16 cellular contexts compared by ENCODE assay signal in genomic region chr12:122643207-122643805, GRCh38. TPM values are rescaled to one million over a fixed set of nuclear protein-coding genes. Genes with fewer than 3 reads are reported as not detected.
A peak's percentile ranks its signal among the peaks of the same experiment; 100 is the strongest.
DNase-seq lines count a peak whose midpoint lies in the region; ATAC-seq, FAIRE-seq and TF ChIP-seq lines count a peak whose summit lies in the region.
"Had no signal": no experiment of that assay in that cellular context is flagged by ENCODE, and none has a peak within 500 bp of the region (broad histone marks: within the 10 kb centered on the region; RNA-seq: fewer than 3 reads in every experiment).

No MANE protein-coding gene starts in this region.

- TF ChIP-seq RAD21 in HepG2 (CRISPR knock-in tag; IDR thresholded peaks at IDR 0.05), result no peak

- peaks cover 10% of the 10 kb centered on the region for H3K4me1 ChIP-seq in HepG2 (ENCODE audit: insufficient read depth, low read length)
- H3K4me1 ChIP-seq in right lobe of liver, result no peaks in the 10 kb centered on the region
- peaks cover 15% of the 10 kb centered on the region for H3K4me1 ChIP-seq in ectodermal cell (ENCODE audit: control insufficient read depth, insufficient read depth, low read length)
- H3K4me1 ChIP-seq in smooth muscle cell (ENCODE audit: low read depth), result peaks cover 17% of the 10 kb centered on the region
- H3K4me1 ChIP-seq in esophagus muscularis mucosa, result no peaks in the 10 kb centered on the region
- H3K4me1 ChIP-seq: Caco-2 had no signal

- CTCF ChIA-PET in HepG2 (lab: Yijun Ruan, JAX; ENCODE audit: low intra/inter-chr PET ratio, low total read pairs), result no interaction called here

- no peak overlapping the region for H3K9ac ChIP-seq in HepG2 (ENCODE audit: insufficient read depth, low read depth, low read length)
- H3K9ac ChIP-seq in smooth muscle cell (ENCODE audit: low read depth), result no peak overlapping the region

- H3K36me3 ChIP-seq in HepG2 (replicated peaks in 1 of 2; ENCODE audit: control insufficient read depth in 1 of 2, insufficient read depth in 2 of 2, low read length in 2 of 2), result no peaks in the 10 kb centered on the region
- H3K36me3 ChIP-seq in right lobe of liver, result no peaks in the 10 kb centered on the region
- H3K36me3 ChIP-seq in ectodermal cell (ENCODE audit: control insufficient read depth, insufficient read depth, low read length), result no peaks in the 10 kb centered on the region
- no peaks in the 10 kb centered on the region for H3K36me3 ChIP-seq in smooth muscle cell (ENCODE audit: low read depth)
- no peaks in the 10 kb centered on the region for H3K36me3 ChIP-seq in esophagus muscularis mucosa

- peaks cover 4% of the 10 kb centered on the region for H3K9me3 Mint-ChIP-seq in mesothelial cell of epicardium
- no peaks in the 10 kb centered on the region for H3K9me3 Mint-ChIP-seq in chondrocyte (ENCODE audit: low read depth)

- TF ChIP-seq EP300 in HepG2 (IDR thresholded peaks at IDR 0.05; ENCODE audit: low read depth in 2 of 2, low read length in 2 of 2) (no peak), HepG2 (CRISPR knock-in tag; IDR thresholded peaks at IDR 0.05; ENCODE audit: borderline replicate concordance) (no peak), esophagus muscularis mucosa (IDR thresholded peaks at IDR 0.05) (no peak)

- no peaks in the 10 kb centered on the region for H3K79me2 ChIP-seq in HepG2 (ENCODE audit: insufficient read depth, low read length)
- H3K79me2 ChIP-seq in smooth muscle cell (ENCODE audit: low read depth), result no peaks in the 10 kb centered on the region

- 92% methylated on average over 7 of the region's 7 CpGs for WGBS in HepG2 (ENCODE audit: low lambda C conversion rate)
- WGBS in right lobe of liver (ENCODE audit: insufficient coverage, low coverage, low lambda C conversion rate, missing lambda C conversion rate), result 83% methylated on average over 4 of the region's 7 CpGs
- WGBS in ectodermal cell, 2 experiments, result 90 to 93% methylated on average over 5 to 7 of the region's 7 CpGs
- WGBS in smooth muscle cell (ENCODE audit: low lambda C conversion rate), result 93% methylated on average over 7 of the region's 7 CpGs
- 82% methylated on average over 7 of the region's 7 CpGs for WGBS in esophagus muscularis mucosa

- ATAC-seq in HepG2 (no peak), right lobe of liver (no peak)

- FAIRE-seq in HepG2 (lab: Jason Lieb, UNC), result no peak
- FAIRE-seq: A204.1 had no signal

- TF ChIP-seq CTCF in HepG2 (CRISPR knock-in tag; IDR thresholded peaks at IDR 0.05) (no peak), right lobe of liver (IDR thresholded peaks at IDR 0.05) (no peak), mesothelial cell of epicardium (IDR thresholded peaks at IDR 0.05; ENCODE audit: unreplicated experiment) (no peak), smooth muscle cell (IDR thresholded peaks at IDR 0.05; ENCODE audit: borderline replicate concordance, insufficient read depth, poor library complexity, severe bottlenecking) (no peak), esophagus muscularis mucosa (IDR thresholded peaks at IDR 0.05) (no peak), chondrocyte (IDR thresholded peaks at IDR 0.05) (no peak)

- no peaks in the 10 kb centered on the region for H3K27me3 Mint-ChIP-seq in mesothelial cell of epicardium (ENCODE audit: low read depth)
- no peaks in the 10 kb centered on the region for H3K27me3 Mint-ChIP-seq in chondrocyte (ENCODE audit: low read depth)

- peak; percentile 12 for DNase-seq in HepG2 (ENCODE audit: low spot score)
- no peak for DNase-seq in right lobe of liver
- no peak for DNase-seq in mesothelial cell of epicardium (ENCODE audit: low spot score in 2 of 2, unreplicated experiment in 2 of 2)
- DNase-seq in smooth muscle cell (lab: John Stamatoyannopoulos, UW; ENCODE audit: unreplicated experiment), result no peak
- DNase-seq in NCI-H128 (lab: John Stamatoyannopoulos, UW; ENCODE audit: unreplicated experiment), result no peak
- DNase-seq in esophagus muscularis mucosa (ENCODE audit: extremely low spot score), result no peak
- no peak for DNase-seq in chondrocyte (ENCODE audit: low spot score)
- DNase-seq: Caco-2, H7, MM.1S, NCI-H1417, NCI-H2029 treated with DMSO at 0.1 percent for 48 hours, NCI-H524, OCI-M1 had no signal

- H2AFZ ChIP-seq in HepG2 (ENCODE audit: low read length) (no peak overlapping the region), smooth muscle cell (ENCODE audit: low read depth) (peak overlapping the region; percentile 49)

- H3K27ac Mint-ChIP-seq in mesothelial cell of epicardium, result peak overlapping the region; percentile 25
- H3K27ac Mint-ChIP-seq in chondrocyte (ENCODE audit: unreplicated experiment), result no peak overlapping the region

- H3K36me3 Mint-ChIP-seq in mesothelial cell of epicardium (no peaks in the 10 kb centered on the region), chondrocyte (ENCODE audit: low read depth) (no peaks in the 10 kb centered on the region)

- H3K4me3 ChIP-seq in HepG2 (replicated peaks in 1 of 3; ENCODE audit: insufficient read depth in 1 of 3, low read depth in 2 of 3, low read length in 3 of 3), result no peak overlapping the region
- no peak overlapping the region for H3K4me3 ChIP-seq in right lobe of liver
- no peak overlapping the region for H3K4me3 ChIP-seq in ectodermal cell (ENCODE audit: insufficient read depth, low read depth, low read length)
- no peak overlapping the region for H3K4me3 ChIP-seq in smooth muscle cell
- H3K4me3 ChIP-seq in esophagus muscularis mucosa, result no peak overlapping the region

- H3K4me3 Mint-ChIP-seq in mesothelial cell of epicardium (no peak overlapping the region), chondrocyte (ENCODE audit: unreplicated experiment) (no peak overlapping the region)

- H3K27ac ChIP-seq in HepG2 (ENCODE audit: extremely low read length, insufficient read depth, low read length) (no peak overlapping the region), right lobe of liver (no peak overlapping the region), ectodermal cell (ENCODE audit: insufficient read depth, low read depth, low read length, poor library complexity, severe bottlenecking) (peak overlapping the region; percentile 16), smooth muscle cell (ENCODE audit: low read depth) (no peak overlapping the region), esophagus muscularis mucosa (replicated peaks in 1 of 4) (no peak overlapping the region)

- H3K4me2 ChIP-seq in HepG2 (ENCODE audit: low read depth, low read length) (no peak overlapping the region), smooth muscle cell (no peak overlapping the region)

- H4K20me1 ChIP-seq in HepG2 (ENCODE audit: insufficient read depth, low read length) (no peaks in the 10 kb centered on the region), smooth muscle cell (ENCODE audit: low read depth) (no peaks in the 10 kb centered on the region)

- in situ Hi-C loops in HepG2 (cut with HindIII; ENCODE audit: extremely low pct_ligation_motif_present, low pct_unique_long_range_greater_than_20kb), result no loop called here

- no TSS peak for BruUV-seq in HepG2 (replicated peaks; lab: Mats Ljungman, UMichigan)

- H3F3A ChIP-seq in smooth muscle cell (ENCODE audit: low read depth), result no peaks in the 10 kb centered on the region

- intact Hi-C loops in HepG2 (cut with micrococcal nuclease; ENCODE audit: unreplicated experiment), result no loop called here
- intact Hi-C loops in right lobe of liver (cut with DNase I), result no loop called here
- intact Hi-C loops in esophagus muscularis mucosa (cut with DNase I), result no loop called here

- H3K9me3 ChIP-seq in HepG2 (ENCODE audit: low read length) (no peaks in the 10 kb centered on the region), right lobe of liver (no peaks in the 10 kb centered on the region), ectodermal cell (ENCODE audit: control insufficient read depth, low read length) (no peaks in the 10 kb centered on the region), smooth muscle cell (replicated peaks; ENCODE audit: low read depth) (no peaks in the 10 kb centered on the region), esophagus muscularis mucosa (no peaks in the 10 kb centered on the region)
- H3K9me3 ChIP-seq: Caco-2 had no signal

- peaks cover 15% of the 10 kb centered on the region for H3K4me1 Mint-ChIP-seq in mesothelial cell of epicardium
- no peaks in the 10 kb centered on the region for H3K4me1 Mint-ChIP-seq in chondrocyte (ENCODE audit: low read depth)

- H3K27me3 ChIP-seq in HepG2 (ENCODE audit: control insufficient read depth in 1 of 2, insufficient read depth in 2 of 2, low read length in 2 of 2) (no peaks in the 10 kb centered on the region), right lobe of liver (no peaks in the 10 kb centered on the region), ectodermal cell (ENCODE audit: control insufficient read depth, insufficient read depth, low read length, poor library complexity, severe bottlenecking) (no peaks in the 10 kb centered on the region), smooth muscle cell (ENCODE audit: low read depth) (no peaks in the 10 kb centered on the region), esophagus muscularis mucosa (no peaks in the 10 kb centered on the region)

- no peak for TF ChIP-seq POLR2A in HepG2 (IDR thresholded peaks at IDR 0.05; ENCODE audit: insufficient read depth in 1 of 2, low read depth in 2 of 2, low read length in 2 of 2)
- no peak for TF ChIP-seq POLR2A in right lobe of liver (IDR thresholded peaks at IDR 0.05)
- TF ChIP-seq POLR2A in esophagus muscularis mucosa (IDR thresholded peaks at IDR 0.05; ENCODE audit: low read depth), result no peak

- POLR2A ChIA-PET in HepG2 (lab: Yijun Ruan, JAX), result no interaction called here

RNA-seq across cellular contexts. Expression of gene HCAR2, which starts 59.9 kb away (rescaled TPM):
- total RNA-seq in HepG2 (2016; rRNA removed; fragmentation: Illumina TruSeq; extraction: Trizol) (0.09 TPM in 1 of 2 replicates, not detected in the other), right lobe of liver (1 to 10 TPM in 1 of 6 experiments, under 1 TPM in 3, not detected in 2; 0.14 to 4.5 (median 0.41) TPM), mesothelial cell of epicardium (8.4 to 11.1 TPM (median 10.9 TPM) in 3 replicates), smooth muscle cell (0.85 and 2.0 TPM in 2 replicates), esophagus muscularis mucosa (not detected), chondrocyte (not detected in 3 replicates)
- not detected in 2 replicates for total RNA-seq in HepG2 (2016; cell fraction: cytosol; rRNA removed; fragmentation: Illumina TruSeq; extraction: Trizol; ENCODE audit: low read depth)
- 0.09 TPM in 1 of 2 replicates, not detected in the other for total RNA-seq in HepG2 (2016; cell fraction: insoluble cytoplasmic fraction; rRNA removed; fragmentation: Illumina TruSeq; extraction: Trizol)
- not detected in 2 replicates for total RNA-seq in HepG2 (2016; cell fraction: membrane; rRNA removed; fragmentation: Illumina TruSeq; extraction: Trizol)
- total RNA-seq in HepG2 (2016; cell fraction: nucleus; rRNA removed; fragmentation: Illumina TruSeq; extraction: Trizol), result not detected in 2 replicates
- polyA plus RNA-seq in HepG2 (2011; rRNA removed) (5.6 and 9.2 TPM in 2 replicates), smooth muscle cell (0.63 and 1.8 TPM in 2 replicates)
- polyA plus RNA-seq in HepG2 (2011; cell fraction: cytosol; rRNA removed), result 4.4 and 5.5 TPM in 2 replicates
- 2.0 and 3.7 TPM in 2 replicates for polyA plus RNA-seq in HepG2 (2011; cell fraction: nucleus; rRNA removed)
- 1.7 and 2.1 TPM in 2 replicates for polyA plus RNA-seq in HepG2 (2012)
- not detected in 2 replicates for polyA plus RNA-seq in HepG2 (2016; cell fraction: cytosol; fragmentation: Illumina TruSeq; extraction: Trizol; ENCODE audit: low read depth)
- polyA plus RNA-seq in HepG2 (2016; cell fraction: insoluble cytoplasmic fraction; fragmentation: Illumina TruSeq; extraction: Trizol; ENCODE audit: low read depth), result 0.11 TPM in 1 of 2 replicates, not detected in the other
- polyA plus RNA-seq in HepG2 (2016; cell fraction: membrane; fragmentation: Illumina TruSeq; extraction: Trizol; ENCODE audit: low read depth), result not detected in 2 replicates
- polyA plus RNA-seq in HepG2 (2016; cell fraction: nucleus; fragmentation: Illumina TruSeq; extraction: Trizol; ENCODE audit: insufficient read depth, low read depth), result not detected in 2 replicates
- 0.33 and 12.9 TPM in 2 replicates for polyA minus RNA-seq in HepG2 (2011; rRNA and poly(A)+ RNA removed; ENCODE audit: low replicate concordance)
- 1.7 and 5.0 TPM in 2 replicates for polyA minus RNA-seq in HepG2 (2011; cell fraction: cytosol; rRNA and poly(A)+ RNA removed)
- 1.3 and 3.2 TPM in 2 replicates for polyA minus RNA-seq in HepG2 (2011; cell fraction: nucleus; rRNA and poly(A)+ RNA removed)
- polyA plus RNA-seq in ectodermal cell (2013, experiment 1 of 4), result not detected
- polyA plus RNA-seq in ectodermal cell (2013, experiment 2 of 4), result not detected
- polyA plus RNA-seq in ectodermal cell (2013, experiment 3 of 4), result not detected
- polyA plus RNA-seq in ectodermal cell (2013, experiment 4 of 4), result not detected
- total RNA-seq: H7 had no signal
